ENCODE assay signal across 1 cellular context in the genomic region with DNA sequence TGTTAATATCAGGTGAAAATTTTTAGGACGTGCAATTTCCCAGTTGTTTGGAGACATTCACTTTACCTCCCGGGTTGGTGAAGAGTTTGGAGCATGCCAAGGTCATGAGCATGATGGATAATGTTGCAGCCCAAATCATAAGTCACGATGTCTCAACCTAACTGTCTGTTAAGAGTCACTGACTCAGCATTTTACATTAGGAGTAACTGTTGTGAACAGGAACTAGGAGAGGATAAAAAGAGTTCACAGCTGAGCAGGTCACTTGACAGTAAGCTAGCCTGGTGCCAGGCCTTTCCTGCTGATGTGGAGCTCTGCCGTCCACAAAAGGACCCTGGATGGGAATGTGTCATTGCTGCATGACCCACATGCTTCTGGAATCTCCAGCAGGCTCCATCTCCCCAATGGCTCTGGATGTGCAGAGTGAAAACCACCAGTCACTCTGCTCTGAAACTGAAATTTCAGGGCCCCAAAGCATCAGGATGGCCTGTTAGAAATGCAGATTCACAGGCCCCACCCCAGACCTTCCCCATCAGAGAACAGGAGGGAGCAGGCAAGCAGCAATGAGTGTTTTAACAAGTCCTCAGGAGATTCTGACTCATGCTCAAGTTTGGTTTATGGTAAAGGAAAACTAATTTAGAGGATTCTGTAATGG.
TF ChIP-seq lines count a peak whose summit lies in the region.

No MANE protein-coding gene starts in this region.

TF ChIP-seq in K562, 482 proteins besides CTCF, POLR2A, EP300 and RAD21 (continued from another document and continues in another):
- TF ChIP-seq IFI16 (CRISPR knock-in tag; IDR thresholded peaks at IDR 0.05), result 0 out of 2 replicates have a peak, but pooled peaks have one; percentile 0
- no peak for TF ChIP-seq UBTF (IDR thresholded peaks at IDR 0.05; ENCODE audit: borderline replicate concordance in 1 of 2, low read depth in 2 of 2, low read length in 2 of 2)
- TF ChIP-seq PTRF (tag; IDR thresholded peaks at IDR 0.05), result no peak
- peak in 1 of 2 experiments; percentile 78; a peak in 2 of 4 replicates for TF ChIP-seq TEAD1 (CRISPR knock-in tag; IDR thresholded peaks at IDR 0.05)
- no peak for TF ChIP-seq ZNF696 (CRISPR knock-in tag; conservative IDR thresholded peaks at IDR 0.05)
- TF ChIP-seq MCM5 (IDR thresholded peaks at IDR 0.05; ENCODE audit: low read depth), result no peak
- TF ChIP-seq NFE2 (IDR thresholded peaks at IDR 0.05; ENCODE audit: low read depth), result peak; percentile 98
- TF ChIP-seq RBM39 (optimal IDR thresholded peaks at IDR 0.05; ENCODE audit: low read depth, low read length), result peak; percentile 72
- peak; percentile 85 for TF ChIP-seq RNF2 (IDR thresholded peaks at IDR 0.05)
- no peak for TF ChIP-seq RFX5 (IDR thresholded peaks at IDR 0.05; ENCODE audit: low read depth, low read length)
- TF ChIP-seq ETS2 (tag; IDR thresholded peaks at IDR 0.05; ENCODE audit: borderline replicate concordance, poor library complexity, severe bottlenecking), result no peak
- no peak for TF ChIP-seq ILF3 (IDR thresholded peaks at IDR 0.05; ENCODE audit: borderline replicate concordance)
- no peak for TF ChIP-seq ZC3H11A (IDR thresholded peaks at IDR 0.05; ENCODE audit: low read depth, low read length)
- TF ChIP-seq ZNF316 (IDR thresholded peaks at IDR 0.05), result peak; percentile 100
- TF ChIP-seq SAP30 (IDR thresholded peaks at IDR 0.05; ENCODE audit: borderline replicate concordance, insufficient read depth, low read depth, low read length, poor library complexity, severe bottlenecking), result no peak
- peak; percentile 80 for TF ChIP-seq DACH1 (IDR thresholded peaks at IDR 0.05; ENCODE audit: partially characterized antibody)
- peak; percentile 57 for TF ChIP-seq ZNF583 (CRISPR knock-in tag; IDR thresholded peaks at IDR 0.05)
- TF ChIP-seq CEBPB (tag; IDR thresholded peaks at IDR 0.05), result peak; percentile 89
- TF ChIP-seq GTF3C2 (IDR thresholded peaks at IDR 0.05; ENCODE audit: borderline replicate concordance, extremely low read depth, insufficient read length), result no peak
- TF ChIP-seq, protein P1, sequence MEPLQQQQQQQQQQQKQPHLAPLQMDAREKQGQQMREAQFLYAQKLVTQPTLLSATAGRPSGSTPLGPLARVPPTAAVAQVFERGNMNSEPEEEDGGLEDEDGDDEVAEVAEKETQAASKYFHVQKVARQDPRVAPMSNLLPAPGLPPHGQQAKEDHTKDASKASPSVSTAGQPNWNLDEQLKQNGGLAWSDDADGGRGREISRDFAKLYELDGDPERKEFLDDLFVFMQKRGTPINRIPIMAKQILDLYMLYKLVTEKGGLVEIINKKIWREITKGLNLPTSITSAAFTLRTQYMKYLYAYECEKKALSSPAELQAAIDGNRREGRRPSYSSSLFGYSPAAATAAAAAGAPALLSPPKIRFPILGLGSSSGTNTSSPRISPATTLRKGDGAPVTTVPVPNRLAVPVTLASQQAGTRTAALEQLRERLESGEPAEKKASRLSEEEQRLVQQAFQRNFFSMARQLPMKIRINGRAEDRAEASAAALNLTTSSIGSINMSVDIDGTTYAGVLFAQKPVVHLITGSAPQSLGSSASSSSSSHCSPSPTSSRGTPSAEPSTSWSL (CRISPR knock-in tag; IDR thresholded peaks at IDR 0.05; ENCODE audit: borderline replicate concordance), result 0 out of 2 replicates have a peak, but pooled peaks have one; percentile 35
- 0 out of 2 replicates have a peak, but pooled peaks have one; percentile 21 for TF ChIP-seq STAT5A (IDR thresholded peaks at IDR 0.05; ENCODE audit: borderline replicate concordance, low read length)
- 0 out of 2 replicates have a peak, but pooled peaks have one; percentile 9 for TF ChIP-seq GABPA (tag; conservative IDR thresholded peaks at IDR 0.05; ENCODE audit: low read depth)
- TF ChIP-seq FOS (IDR thresholded peaks at IDR 0.05; ENCODE audit: extremely low read depth, insufficient read length), result no peak
- TF ChIP-seq CUX1 (CRISPR knock-in tag; IDR thresholded peaks at IDR 0.05), result 0 out of 2 replicates have a peak, but pooled peaks have one; percentile 56
- TF ChIP-seq ARID2 (IDR thresholded peaks at IDR 0.05), result no peak
- TF ChIP-seq, protein P2, sequence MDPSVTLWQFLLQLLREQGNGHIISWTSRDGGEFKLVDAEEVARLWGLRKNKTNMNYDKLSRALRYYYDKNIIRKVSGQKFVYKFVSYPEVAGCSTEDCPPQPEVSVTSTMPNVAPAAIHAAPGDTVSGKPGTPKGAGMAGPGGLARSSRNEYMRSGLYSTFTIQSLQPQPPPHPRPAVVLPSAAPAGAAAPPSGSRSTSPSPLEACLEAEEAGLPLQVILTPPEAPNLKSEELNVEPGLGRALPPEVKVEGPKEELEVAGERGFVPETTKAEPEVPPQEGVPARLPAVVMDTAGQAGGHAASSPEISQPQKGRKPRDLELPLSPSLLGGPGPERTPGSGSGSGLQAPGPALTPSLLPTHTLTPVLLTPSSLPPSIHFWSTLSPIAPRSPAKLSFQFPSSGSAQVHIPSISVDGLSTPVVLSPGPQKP (CRISPR knock-in tag; IDR thresholded peaks at IDR 0.05), result no peak
- TF ChIP-seq SMARCE1 (IDR thresholded peaks at IDR 0.05), result peak; percentile 66
- TF ChIP-seq GTF2F1 (IDR thresholded peaks at IDR 0.05; ENCODE audit: low read depth, low read length), result no peak
- TF ChIP-seq, protein P3, sequence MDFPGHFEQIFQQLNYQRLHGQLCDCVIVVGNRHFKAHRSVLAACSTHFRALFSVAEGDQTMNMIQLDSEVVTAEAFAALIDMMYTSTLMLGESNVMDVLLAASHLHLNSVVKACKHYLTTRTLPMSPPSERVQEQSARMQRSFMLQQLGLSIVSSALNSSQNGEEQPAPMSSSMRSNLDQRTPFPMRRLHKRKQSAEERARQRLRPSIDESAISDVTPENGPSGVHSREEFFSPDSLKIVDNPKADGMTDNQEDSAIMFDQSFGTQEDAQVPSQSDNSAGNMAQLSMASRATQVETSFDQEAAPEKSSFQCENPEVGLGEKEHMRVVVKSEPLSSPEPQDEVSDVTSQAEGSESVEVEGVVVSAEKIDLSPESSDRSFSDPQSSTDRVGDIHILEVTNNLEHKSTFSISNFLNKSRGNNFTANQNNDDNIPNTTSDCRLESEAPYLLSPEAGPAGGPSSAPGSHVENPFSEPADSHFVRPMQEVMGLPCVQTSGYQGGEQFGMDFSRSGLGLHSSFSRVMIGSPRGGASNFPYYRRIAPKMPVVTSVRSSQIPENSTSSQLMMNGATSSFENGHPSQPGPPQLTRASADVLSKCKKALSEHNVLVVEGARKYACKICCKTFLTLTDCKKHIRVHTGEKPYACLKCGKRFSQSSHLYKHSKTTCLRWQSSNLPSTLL (IDR thresholded peaks at IDR 0.05), result no peak
- TF ChIP-seq MYNN (IDR thresholded peaks at IDR 0.05), result peak; percentile 97
- TF ChIP-seq MYNN (CRISPR knock-in tag; IDR thresholded peaks at IDR 0.05), result no peak
- TF ChIP-seq ETS1 (conservative IDR thresholded peaks at IDR 0.05; ENCODE audit: control insufficient read depth, low read depth, low read length), result no peak
- TF ChIP-seq ZSCAN29 (IDR thresholded peaks at IDR 0.05), result no peak
- TF ChIP-seq RBM34 (IDR thresholded peaks at IDR 0.05; ENCODE audit: borderline replicate concordance, insufficient read depth, low read length), result no peak
- TF ChIP-seq ZKSCAN8 (CRISPR knock-in tag; IDR thresholded peaks at IDR 0.05), result peak; percentile 73; the same call in 1 of the 2 replicates
- no peak for TF ChIP-seq CGGBP1 (CRISPR knock-in tag; IDR thresholded peaks at IDR 0.05)
- TF ChIP-seq EGR1 (conservative IDR thresholded peaks at IDR 0.05), result no peak
- 0 out of 2 replicates have a peak, but pooled peaks have one; percentile 41 for TF ChIP-seq ZFP1 (CRISPR knock-in tag; IDR thresholded peaks at IDR 0.05)
- no peak for TF ChIP-seq SP1 (CRISPR knock-in tag; IDR thresholded peaks at IDR 0.05)
- TF ChIP-seq SMAD3 (CRISPR knock-in tag; conservative IDR thresholded peaks at IDR 0.05), result no peak
- peak; percentile 59; the same call in 1 of the 2 replicates for TF ChIP-seq ZBTB9 (CRISPR knock-in tag; IDR thresholded peaks at IDR 0.05)
- TF ChIP-seq ZSCAN32 (CRISPR knock-in tag; IDR thresholded peaks at IDR 0.05), result no peak
